11 cellular contexts compared by ENCODE assay signal in genomic region chr7:158183431-158183830, GRCh38.
"Had no signal": no experiment of that assay in that cellular context is flagged by ENCODE, and none has a peak within 500 bp of the region (broad histone marks: within the 10 kb centered on the region; RNA-seq: fewer than 3 reads in every experiment).

No MANE protein-coding gene starts in this region.

- H3K4me1 Mint-ChIP-seq: GM23338 had no signal

- H2AFZ ChIP-seq: GM23248, GM23338 had no signal

- DNase-seq: GM23248, GOT3, H7, H9, HCEC 1CT, HFFc6 had no signal

- H3K27ac Mint-ChIP-seq: GM23338, H9, HFFc6 had no signal

- FAIRE-seq: H1, H54 had no signal

- ATAC-seq: GM23338, HCT116 had no signal

- H3K4me3 ChIP-seq: GM23248, GM23338, HAP-1 had no signal

- H3K4me1 ChIP-seq: HAP-1 had no signal

- H3K27ac ChIP-seq: GM23248 had no signal

- H3K9me3 ChIP-seq: HAP-1 had no signal

- H3K4me3 Mint-ChIP-seq: GM23338, H9, HFFc6 had no signal

- H3K4me2 ChIP-seq: GM23338 had no signal

- H3K36me3 ChIP-seq: HAP-1 had no signal

- H3K9ac ChIP-seq: GM23248 had no signal
